In genomic region chrX:131746491-131746968, GRCh38 we compare ENCODE assay signal across 8 cellular contexts.
DNase-seq lines count a peak whose midpoint lies in the region; ATAC-seq lines count a peak whose summit lies in the region.

No MANE protein-coding gene starts in this region.

- peak overlapping the region; percentile 98 for H3K27ac Mint-ChIP-seq in activated T-cell treated with anti-CD3 and anti-CD28 coated beads, Interleukin-2, amount 50 U/mL, for 24 hours

- no peaks in the 10 kb centered on the region for H3K36me3 ChIP-seq in muscle layer of colon (ENCODE audit: insufficient read depth, low read length)

- no peaks in the 10 kb centered on the region for H3K27me3 ChIP-seq in muscle layer of colon (ENCODE audit: control insufficient read depth in 1 of 2, insufficient read depth in 2 of 2, low read length in 2 of 2)

- H3K27me3 Mint-ChIP-seq in activated T-cell treated with anti-CD3 and anti-CD28 coated beads, Interleukin-2, amount 50 U/mL, for 24 hours = no peaks in the 10 kb centered on the region

- peak overlapping the region; percentile 69 for H3K9ac ChIP-seq in muscle layer of colon (ENCODE audit: low read length)

- peak overlapping the region; percentile 53 to 69 for H3K4me3 ChIP-seq in muscle layer of colon (ENCODE audit: low read depth in 1 of 2, low read length in 2 of 2)

- H3K9me3 Mint-ChIP-seq in activated T-cell treated with anti-CD3 and anti-CD28 coated beads, Interleukin-2, amount 50 U/mL, for 24 hours = no peaks in the 10 kb centered on the region

- peaks cover 13% of the 10 kb centered on the region for H3K4me1 Mint-ChIP-seq in activated T-cell treated with anti-CD3 and anti-CD28 coated beads, Interleukin-2, amount 50 U/mL, for 24 hours (ENCODE audit: low read depth)

- peak overlapping the region; percentile 69 for H3K27ac ChIP-seq in muscle layer of colon (ENCODE audit: low read depth, low read length)

- H3K9me3 ChIP-seq in muscle layer of colon (ENCODE audit: low read length) = no peaks in the 10 kb centered on the region

- ATAC-seq in GM18511 (IDR thresholded peaks at IDR 0.05; ENCODE audit: unreplicated experiment) = peak; percentile 53
- no peak for ATAC-seq in HG03457 (IDR thresholded peaks at IDR 0.05; ENCODE audit: unreplicated experiment)

- peak overlapping the region; percentile 87 for H3K4me3 Mint-ChIP-seq in activated T-cell treated with anti-CD3 and anti-CD28 coated beads, Interleukin-2, amount 50 U/mL, for 24 hours

- H3K36me3 Mint-ChIP-seq in activated T-cell treated with anti-CD3 and anti-CD28 coated beads, Interleukin-2, amount 50 U/mL, for 24 hours (ENCODE audit: low read depth) = peaks cover 36% of the 10 kb centered on the region

- no peaks in the 10 kb centered on the region for H3K4me1 ChIP-seq in muscle layer of colon (ENCODE audit: insufficient read depth, low read length)

- peak; percentile 60 for DNase-seq in A172 (ENCODE audit: low spot score)
- peak; percentile 27 for DNase-seq in NCI-H1048 (lab: John Stamatoyannopoulos, UW)
- DNase-seq in activated T-cell treated with anti-CD3 and anti-CD28 coated beads, Interleukin-2, amount 50 U/mL, for 24 hours = peak; percentile 86
- DNase-seq in NK-92 treated with Interleukin-12 subunit alpha and Interleukin-12 subunit beta, amount 100 ng/mL, for 24 hours (lab: John Stamatoyannopoulos, UW) = no peak
- no peak for DNase-seq in NCI-H128 (lab: John Stamatoyannopoulos, UW; ENCODE audit: unreplicated experiment)

Comparison
In these comparisons a context has a peak if more than half of its experiments do, and no peak if none do; other contexts are left out.
1. DNase-seq: peak in A172 (single experiment), NCI-H1048 (single experiment) and activated T-cell treated with anti-CD3 and anti-CD28 coated beads, Interleukin-2, amount 50 U/mL, for 24 hours (single experiment); none in NK-92 treated with Interleukin-12 subunit alpha and Interleukin-12 subunit beta, amount 100 ng/mL, for 24 hours (single experiment) and NCI-H128 (single experiment).